Comparison of ENCODE assay signal across 8 cellular contexts in the genomic region with DNA sequence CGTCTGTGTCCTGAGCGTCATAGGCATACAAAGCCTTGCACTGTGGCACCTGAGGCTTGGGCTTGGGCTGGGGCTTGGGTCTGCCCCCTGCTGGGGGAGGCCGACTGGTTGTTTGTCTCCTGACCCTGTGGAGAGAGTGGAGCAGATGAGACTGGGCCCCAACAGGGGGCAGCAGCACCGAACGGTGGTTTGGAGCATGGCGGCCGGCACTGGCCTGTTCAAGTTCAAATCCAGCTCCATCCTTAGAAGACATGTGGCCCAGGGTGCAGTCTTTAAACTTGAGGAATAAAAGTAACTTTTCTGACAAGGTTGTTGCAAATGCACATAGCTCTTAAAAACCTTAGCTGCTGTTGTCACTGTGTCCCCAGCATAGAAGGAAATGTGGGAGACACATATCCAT. TPM values are rescaled to one million over a fixed set of nuclear protein-coding genes. Genes with fewer than 3 reads are reported as not detected.
DNase-seq lines count a peak whose midpoint lies in the region; ATAC-seq and TF ChIP-seq lines count a peak whose summit lies in the region.

No MANE protein-coding gene starts in this region.

- no peak for TF ChIP-seq EP300 in gastroesophageal sphincter (IDR thresholded peaks at IDR 0.05)

- H3K9me3 Mint-ChIP-seq in activated T-cell treated with anti-CD3 and anti-CD28 coated beads, Interleukin-2, amount 50 U/mL, for 4 hours, result no peaks in the 10 kb centered on the region

- TF ChIP-seq POLR2A in gastroesophageal sphincter (IDR thresholded peaks at IDR 0.05), result no peak

- H3K36me3 Mint-ChIP-seq in activated T-cell treated with anti-CD3 and anti-CD28 coated beads, Interleukin-2, amount 50 U/mL, for 4 hours (ENCODE audit: insufficient read depth), result no peaks in the 10 kb centered on the region

- no peak overlapping the region for H3K4me2 ChIP-seq in DND-41 (ENCODE audit: insufficient read depth, low read length)
- no peak overlapping the region; the same call in 1 of the 2 replicates for H3K4me2 ChIP-seq in OCI-LY3 (ENCODE audit: low read length)
- H3K4me2 ChIP-seq in smooth muscle cell, result no peak overlapping the region

- peak; percentile 79 for ATAC-seq in DND-41 (ENCODE audit: insufficient read depth, low read depth)
- ATAC-seq in activated T-cell treated with anti-CD3 and anti-CD28 coated beads, Interleukin-2, amount 50 U/mL, for 4 hours, result peak; percentile 76
- no peak for ATAC-seq in gastroesophageal sphincter
- no peak for ATAC-seq in GM18873 (IDR thresholded peaks at IDR 0.05; ENCODE audit: low FRiP score, unreplicated experiment)
- no peak for ATAC-seq in GM18519 (IDR thresholded peaks at IDR 0.05; ENCODE audit: low FRiP score, unreplicated experiment)

- H3K27me3 ChIP-seq in DND-41 (ENCODE audit: insufficient read depth, low read length, poor library complexity) (no peaks in the 10 kb centered on the region), H7 (ENCODE audit: control insufficient read depth, insufficient read depth, low read length) (no peaks in the 10 kb centered on the region), OCI-LY3 (ENCODE audit: low read depth, low read length) (no peaks in the 10 kb centered on the region), gastroesophageal sphincter (no peaks in the 10 kb centered on the region), smooth muscle cell (ENCODE audit: low read depth) (no peaks in the 10 kb centered on the region)

- peak; percentile 64 for TF ChIP-seq CTCF in DND-41 (IDR thresholded peaks at IDR 0.05; ENCODE audit: borderline replicate concordance, extremely low read depth, low read length, poor library complexity, severe bottlenecking)
- TF ChIP-seq CTCF in OCI-LY3 (IDR thresholded peaks at IDR 0.05; ENCODE audit: low read depth, low read length), result peak; percentile 90
- TF ChIP-seq CTCF in gastroesophageal sphincter (IDR thresholded peaks at IDR 0.05), result peak in 3 of 4 experiments; percentile 15 to 47 (median 25)
- peak; percentile 49 for TF ChIP-seq CTCF in smooth muscle cell (IDR thresholded peaks at IDR 0.05; ENCODE audit: borderline replicate concordance, insufficient read depth, poor library complexity, severe bottlenecking)

- H3K4me1 Mint-ChIP-seq in activated T-cell treated with anti-CD3 and anti-CD28 coated beads, Interleukin-2, amount 50 U/mL, for 4 hours (ENCODE audit: low read depth), result peaks cover 12% of the 10 kb centered on the region

- H3K4me3 Mint-ChIP-seq in activated T-cell treated with anti-CD3 and anti-CD28 coated beads, Interleukin-2, amount 50 U/mL, for 4 hours, result no peak overlapping the region

- no peak overlapping the region for H3K27ac ChIP-seq in DND-41 (ENCODE audit: low read length)
- no peak overlapping the region for H3K27ac ChIP-seq in OCI-LY3 (ENCODE audit: low read length)
- H3K27ac ChIP-seq in gastroesophageal sphincter, result no peak overlapping the region
- no peak overlapping the region for H3K27ac ChIP-seq in smooth muscle cell (ENCODE audit: low read depth)

- H4K20me1 ChIP-seq in DND-41 (ENCODE audit: insufficient read depth, low read length), result peaks cover 10% of the 10 kb centered on the region; the same call in 1 of the 2 replicates
- H4K20me1 ChIP-seq in OCI-LY3 (ENCODE audit: insufficient read depth, low read length), result no peaks in the 10 kb centered on the region
- H4K20me1 ChIP-seq in smooth muscle cell (ENCODE audit: low read depth), result no peaks in the 10 kb centered on the region

- H3K79me2 ChIP-seq in DND-41 (ENCODE audit: insufficient read depth, low read length), result no peaks in the 10 kb centered on the region
- no peaks in the 10 kb centered on the region for H3K79me2 ChIP-seq in OCI-LY3 (ENCODE audit: low read length)
- H3K79me2 ChIP-seq in smooth muscle cell (ENCODE audit: low read depth), result no peaks in the 10 kb centered on the region

- H3K36me3 ChIP-seq in DND-41 (ENCODE audit: insufficient read depth, low read length), result peaks cover 77% of the 10 kb centered on the region
- peaks cover 30% of the 10 kb centered on the region for H3K36me3 ChIP-seq in H7 (replicated peaks; ENCODE audit: control insufficient read depth, insufficient read depth, low read length)
- H3K36me3 ChIP-seq in OCI-LY3 (replicated peaks; ENCODE audit: low read depth, low read length), result peaks cover 35% of the 10 kb centered on the region
- H3K36me3 ChIP-seq in gastroesophageal sphincter, result peaks cover 0 to 67% of the 10 kb centered on the region in 2 donors
- peaks cover 4% of the 10 kb centered on the region for H3K36me3 ChIP-seq in smooth muscle cell (ENCODE audit: low read depth)

- H3K4me3 ChIP-seq in DND-41 (ENCODE audit: low read depth in 1 of 2, low read length in 2 of 2) (no peak overlapping the region), H7 (ENCODE audit: insufficient read depth, low read depth, low read length) (no peak overlapping the region), OCI-LY3 (ENCODE audit: low read length) (no peak overlapping the region), gastroesophageal sphincter (no peak overlapping the region), smooth muscle cell (no peak overlapping the region)

- H3K4me1 ChIP-seq in DND-41 (ENCODE audit: insufficient read depth, low read length) (no peaks in the 10 kb centered on the region), OCI-LY3 (ENCODE audit: low read length) (peaks cover 24% of the 10 kb centered on the region), gastroesophageal sphincter (no peaks in the 10 kb centered on the region), smooth muscle cell (ENCODE audit: low read depth) (no peaks in the 10 kb centered on the region)

- H3K9me3 ChIP-seq in DND-41 (ENCODE audit: insufficient read depth, low read length, severe bottlenecking) (no peaks in the 10 kb centered on the region), OCI-LY3 (ENCODE audit: insufficient read depth, low read length) (no peaks in the 10 kb centered on the region), gastroesophageal sphincter (no peaks in the 10 kb centered on the region), smooth muscle cell (replicated peaks; ENCODE audit: low read depth) (no peaks in the 10 kb centered on the region)

- H3K9ac ChIP-seq in DND-41 (ENCODE audit: low read depth, low read length) (no peak overlapping the region), OCI-LY3 (ENCODE audit: low read length) (no peak overlapping the region), smooth muscle cell (ENCODE audit: low read depth) (no peak overlapping the region)

- 100% methylated on average over 2 of the region's 7 CpGs; no CpG with 5 or more reads in 1 of the 2 donors for WGBS in gastroesophageal sphincter (ENCODE audit: low coverage in 1 of 2), 2 donors
- 71% methylated on average over 7 of the region's 7 CpGs for WGBS in smooth muscle cell (ENCODE audit: low lambda C conversion rate)

- DNase-seq in DND-41, result peak; percentile 48
- DNase-seq in H7, result peak; percentile 90
- peak; percentile 49 for DNase-seq in activated T-cell treated with anti-CD3 and anti-CD28 coated beads, Interleukin-2, amount 50 U/mL, for 4 hours
- DNase-seq in smooth muscle cell (lab: John Stamatoyannopoulos, UW; ENCODE audit: unreplicated experiment), result no peak

- H3K27me3 Mint-ChIP-seq in activated T-cell treated with anti-CD3 and anti-CD28 coated beads, Interleukin-2, amount 50 U/mL, for 4 hours (ENCODE audit: low read depth), result no peaks in the 10 kb centered on the region

- no peak overlapping the region for H2AFZ ChIP-seq in DND-41 (ENCODE audit: low read depth, low read length)
- H2AFZ ChIP-seq in OCI-LY3 (ENCODE audit: low read depth, low read length), result no peak overlapping the region
- H2AFZ ChIP-seq in smooth muscle cell (ENCODE audit: low read depth), result no peak overlapping the region

- H3F3A ChIP-seq in smooth muscle cell (ENCODE audit: low read depth), result no peaks in the 10 kb centered on the region

RNA-seq across cellular contexts. Expression of gene CCNB2, which starts 33.3 kb away (rescaled TPM):
- total RNA-seq in H7 (2014; rRNA removed; shearing (Covaris generic)), result 103 and 128 TPM in 2 replicates
- 1 to 10 TPM; 1.8 to 2.7 (median 2.3) TPM for total RNA-seq in activated T-cell treated with anti-CD3 and anti-CD28 coated beads, Interleukin-2, amount 50 U/mL, for 4 hours
- 1 to 10 TPM in 1 of 4 donors, under 1 TPM in 2, not detected in 1; 0.46 to 5.1 (median 0.93) TPM for total RNA-seq in gastroesophageal sphincter
- total RNA-seq in smooth muscle cell, result 13.7 and 15.6 TPM in 2 replicates
- 15.2 and 17.2 TPM in 2 replicates for polyA plus RNA-seq in smooth muscle cell

Comparison
In these comparisons a context has a peak if more than half of its experiments do, and no peak if none do; other contexts are left out.
1. ATAC-seq: peak in DND-41 (single experiment) and activated T-cell treated with anti-CD3 and anti-CD28 coated beads, Interleukin-2, amount 50 U/mL, for 4 hours (2 of 2); none in gastroesophageal sphincter (single experiment), GM18873 (single experiment) and GM18519 (single experiment).
2. CTCF ChIP-seq: peak in every context shown above with its lines; median percentile 90 in OCI-LY3; 64 in DND-41; 49 in smooth muscle cell; 25 in gastroesophageal sphincter.